Comparison of ENCODE assay signal across 8 cellular contexts in genomic region chr4:8200302-8200975, GRCh38. TPM values are rescaled to one million over a fixed set of nuclear protein-coding genes. Genes with fewer than 3 reads are reported as not detected.
DNase-seq lines count a peak whose midpoint lies in the region; ATAC-seq and TF ChIP-seq lines count a peak whose summit lies in the region.

No MANE protein-coding gene starts in this region.

- ATAC-seq in HG02885 (IDR thresholded peaks at IDR 0.05; ENCODE audit: poor library complexity, unreplicated experiment) (no peak), HG03565 (IDR thresholded peaks at IDR 0.05; ENCODE audit: unreplicated experiment) (no peak)

- H3K27ac Mint-ChIP-seq in Caco-2 (ENCODE audit: unreplicated experiment): peak overlapping the region; percentile 50

- peak overlapping the region; percentile 86 to 90 for H3K9ac ChIP-seq in mucosa of rectum (ENCODE audit: low read depth in 1 of 2, low read length in 2 of 2)

- peaks cover 17% of the 10 kb centered on the region for H3K4me1 Mint-ChIP-seq in Caco-2 (ENCODE audit: low read depth, unreplicated experiment)

- H3K27ac ChIP-seq in RWPE1: peak overlapping the region; percentile 96
- H3K27ac ChIP-seq in mucosa of rectum (ENCODE audit: low read depth in 2 of 2, low read length in 2 of 2): peak overlapping the region; percentile 84 to 86

- H3K27me3 ChIP-seq in Caco-2 (replicated peaks; ENCODE audit: control insufficient read depth, insufficient read depth, low read length) (no peaks in the 10 kb centered on the region), mucosa of rectum (ENCODE audit: control insufficient read depth in 2 of 2, insufficient read depth in 2 of 2, low read length in 2 of 2) (no peaks in the 10 kb centered on the region)

- DNase-seq in Caco-2: no peak
- DNase-seq in RWPE1 (ENCODE audit: low spot score): peak; percentile 75
- DNase-seq in central memory CD4-positive, alpha-beta T cell: peak; percentile 63
- DNase-seq in DMS114 treated with DMSO at 0.1 percent for 48 hours (lab: John Stamatoyannopoulos, UW; ENCODE audit: unreplicated experiment): no peak
- DNase-seq in NCI-H128 (lab: John Stamatoyannopoulos, UW; ENCODE audit: unreplicated experiment): no peak

- BruUV-seq in Caco-2 (replicated peaks; lab: Mats Ljungman, UMichigan): no TSS peak

- H3K27me3 Mint-ChIP-seq in Caco-2 (ENCODE audit: insufficient read depth, unreplicated experiment): no peaks in the 10 kb centered on the region

- H3K4me1 ChIP-seq in Caco-2 (peaks cover 48% of the 10 kb centered on the region), mucosa of rectum (ENCODE audit: control insufficient read depth in 2 of 2, insufficient read depth in 2 of 2, low read length in 2 of 2) (peaks cover 25 to 36% of the 10 kb centered on the region in 2 donors)

- H3K9me3 Mint-ChIP-seq in Caco-2 (ENCODE audit: unreplicated experiment): no peaks in the 10 kb centered on the region

- H3K4me3 Mint-ChIP-seq in Caco-2 (ENCODE audit: unreplicated experiment): peak overlapping the region; percentile 31

- intact Hi-C loops in Caco-2 (cut with micrococcal nuclease; ENCODE audit: unreplicated experiment): no loop called here

- no peaks in the 10 kb centered on the region for H3K9me3 ChIP-seq in Caco-2
- H3K9me3 ChIP-seq in mucosa of rectum (ENCODE audit: control insufficient read depth in 2 of 2, low read length in 2 of 2): no peaks in the 10 kb centered on the region

- POLR2A ChIA-PET in Caco-2 (lab: Charles Lee) (no interaction called here), RWPE1 (lab: Yijun Ruan, JAX; ENCODE audit: low non-redundant PET) (no interaction called here)

- H3K36me3 ChIP-seq in Caco-2 (ENCODE audit: control insufficient read depth, insufficient read depth, low read length): no peaks in the 10 kb centered on the region
- H3K36me3 ChIP-seq in mucosa of rectum (ENCODE audit: control insufficient read depth in 2 of 2, insufficient read depth in 2 of 2, low read length in 2 of 2): peaks cover 0 to 1% of the 10 kb centered on the region in 2 donors

- H3K4me3 ChIP-seq in Caco-2 (ENCODE audit: low read depth, low read length): peak overlapping the region; percentile 44; the same call in 1 of the 2 replicates
- H3K4me3 ChIP-seq in mucosa of rectum (ENCODE audit: low read length in 2 of 2): peak overlapping the region; percentile 54 to 78

- TF ChIP-seq CTCF in Caco-2 (IDR thresholded peaks at IDR 0.05; ENCODE audit: insufficient read depth in 1 of 2, low read depth in 1 of 2, low read length in 1 of 2, severe bottlenecking in 1 of 2, unreplicated experiment in 1 of 2) (no peak), RWPE1 (conservative IDR thresholded peaks at IDR 0.05; ENCODE audit: low read depth) (no peak)

- CTCF ChIA-PET in Caco-2 (lab: Charles Lee) (interaction anchor here (1.6 kb wide), 1 partner anchor 24 kb away, joined by 8 read pairs; no protein-coding TSS in a partner anchor), RWPE1 (lab: Yijun Ruan, JAX) (interaction anchor here (0.6 to 2.9 kb wide), 3 partner anchors 24 to 1491 kb away, joined by 3 to 9 read pairs (median 4); no protein-coding TSS in a partner anchor)

- peaks cover 4% of the 10 kb centered on the region for H3K36me3 Mint-ChIP-seq in Caco-2 (ENCODE audit: insufficient read depth, unreplicated experiment)

RNA-seq across cellular contexts. Expression of gene SH3TC1, which starts 1.3 kb away (rescaled TPM):
- total RNA-seq in Caco-2 (2022): 17.2 and 18.6 TPM in 2 replicates

RNA-seq across cellular contexts. Expression of gene ABLIM2, which starts 41.8 kb away (rescaled TPM):
- 0.23 TPM in 1 of 2 replicates, not detected in the other for total RNA-seq in Caco-2 (2022)

Comparison
In these comparisons a context has a peak if more than half of its experiments do, and no peak if none do; other contexts are left out.
1. DNase-seq: peak in RWPE1 (single experiment) and central memory CD4-positive, alpha-beta T cell (single experiment); none in Caco-2 (0 of 2), DMS114 treated with DMSO at 0.1 percent for 48 hours (single experiment) and NCI-H128 (single experiment).